20 cellular contexts compared by ENCODE assay signal in genomic region chr11:37984991-37985390, GRCh38.
DNase-seq lines count a peak whose midpoint lies in the region; ATAC-seq and TF ChIP-seq lines count a peak whose summit lies in the region.
"Had no signal": no experiment of that assay in that cellular context is flagged by ENCODE, and none has a peak within 500 bp of the region (broad histone marks: within the 10 kb centered on the region; RNA-seq: fewer than 3 reads in every experiment).

No MANE protein-coding gene starts in this region.

- intact Hi-C loops in MCF 10A (cut with micrococcal nuclease) (no loop called here), breast epithelium (cut with DNase I; ENCODE audit: low total_unique reads) (loop anchor here (10.0 kb wide), 1 partner anchor 420 kb away; no protein-coding TSS in a partner anchor)

- H3K4me1 ChIP-seq in breast epithelium = no peaks in the 10 kb centered on the region
- H3K4me1 ChIP-seq: A549, BLaER1 had no signal

- H3K36me3 Mint-ChIP-seq in MCF 10A (ENCODE audit: insufficient read depth, unreplicated experiment) = peaks cover 6% of the 10 kb centered on the region
- H3K36me3 Mint-ChIP-seq: CD14-positive monocyte; CD4-positive, alpha-beta memory T cell; IgD-negative memory B cell had no signal

- H3K27ac Mint-ChIP-seq in MCF 10A (ENCODE audit: low read depth, unreplicated experiment) = no peak overlapping the region
- H3K27ac Mint-ChIP-seq: CD14-positive monocyte; CD4-positive, alpha-beta memory T cell; H9; IgD-negative memory B cell had no signal

- CTCF ChIA-PET in MCF 10A (lab: Yijun Ruan, JAX) = interaction anchor here (0.9 kb wide), 1 partner anchor 809 kb away, joined by 3 read pairs; no protein-coding TSS in a partner anchor

- H3K4me3 Mint-ChIP-seq in MCF 10A (ENCODE audit: unreplicated experiment) = no peak overlapping the region
- H3K4me3 Mint-ChIP-seq: CD14-positive monocyte; CD4-positive, alpha-beta memory T cell; H9 had no signal

- no peaks in the 10 kb centered on the region for H3K27me3 Mint-ChIP-seq in MCF 10A (ENCODE audit: insufficient read depth, unreplicated experiment)
- H3K27me3 Mint-ChIP-seq: CD4-positive, alpha-beta memory T cell; IgD-negative memory B cell had no signal

- peak; percentile 6 for DNase-seq in MCF 10A (ENCODE audit: unreplicated experiment)
- no peak for DNase-seq in breast epithelium (ENCODE audit: low spot score in 2 of 2)
- DNase-seq in cardiac fibroblast (ENCODE audit: low read depth in 2 of 2) = peak; percentile 30 to 51
- peak; percentile 2 for DNase-seq in fibroblast of villous mesenchyme (ENCODE audit: low read depth)
- DNase-seq in HuH-7 (ENCODE audit: low spot score) = no peak
- DNase-seq in stimulated activated CD4-positive, alpha-beta T cell treated with anti-CD3 and anti-CD28 coated beads, Interleukin-4, amount 100 ng/mL, for 24 hours = no peak
- no peak for DNase-seq in COLO668 (lab: John Stamatoyannopoulos, UW; ENCODE audit: unreplicated experiment)
- DNase-seq: Calu3; CD4-positive, alpha-beta memory T cell; DMS79 treated with DMSO at 0.1 percent for 48 hours; EL; GOT3; H9 had no signal

- POLR2A ChIA-PET in MCF 10A (lab: Yijun Ruan, JAX) = interaction anchor here (0.7 kb wide), 1 partner anchor 81 kb away, joined by 3 read pairs; no protein-coding TSS in a partner anchor

- peaks cover 18% of the 10 kb centered on the region for H3K4me1 Mint-ChIP-seq in MCF 10A (ENCODE audit: insufficient read depth, unreplicated experiment)
- H3K4me1 Mint-ChIP-seq: CD14-positive monocyte; CD4-positive, alpha-beta memory T cell; H9; IgD-negative memory B cell had no signal

- H3K9me3 ChIP-seq in breast epithelium = no peaks in the 10 kb centered on the region
- H3K9me3 ChIP-seq: BLaER1 had no signal

- TF ChIP-seq CTCF in MCF 10A (IDR thresholded peaks at IDR 0.05; ENCODE audit: unreplicated experiment) (no peak), breast epithelium (IDR thresholded peaks at IDR 0.05) (no peak), cardiac fibroblast (IDR thresholded peaks at IDR 0.05; ENCODE audit: low read depth, low read length) (no peak), fibroblast of villous mesenchyme (IDR thresholded peaks at IDR 0.05; ENCODE audit: insufficient read depth, low read depth, low read length) (no peak)

- H3K27ac ChIP-seq in breast epithelium = no peak overlapping the region
- H3K27ac ChIP-seq: 22Rv1, A549, BLaER1 had no signal

- H3K4me3 ChIP-seq in breast epithelium = no peak overlapping the region
- H3K4me3 ChIP-seq in cardiac fibroblast (replicated peaks in 1 of 2; ENCODE audit: low read depth in 2 of 2, low read length in 2 of 2) = no peak overlapping the region
- H3K4me3 ChIP-seq in fibroblast of villous mesenchyme (ENCODE audit: low read depth, low read length) = no peak overlapping the region
- H3K4me3 ChIP-seq: A549, BLaER1, GM12878 had no signal

- no peaks in the 10 kb centered on the region for H3K27me3 ChIP-seq in breast epithelium
- H3K27me3 ChIP-seq: BLaER1 had no signal

- no peak for ATAC-seq in HG03280 (IDR thresholded peaks at IDR 0.05; ENCODE audit: unreplicated experiment)
- ATAC-seq: A549, GM12878 had no signal

- BruUV-seq in MCF 10A (replicated peaks; lab: Mats Ljungman, UMichigan) = no TSS peak

- H3K9me3 Mint-ChIP-seq in MCF 10A (ENCODE audit: unreplicated experiment) = no peaks in the 10 kb centered on the region
- H3K9me3 Mint-ChIP-seq: H9 had no signal

- no peak for TF ChIP-seq POLR2A in breast epithelium (IDR thresholded peaks at IDR 0.05)

- H3K36me3 ChIP-seq in breast epithelium = no peaks in the 10 kb centered on the region
- H3K36me3 ChIP-seq: BLaER1 had no signal

Comparison
In these comparisons a context has a peak if more than half of its experiments do, and no peak if none do; other contexts are left out.
1. DNase-seq: peak in MCF 10A (single experiment), cardiac fibroblast (2 of 2) and fibroblast of villous mesenchyme (single experiment); none in breast epithelium (0 of 2), HuH-7 (single experiment), stimulated activated CD4-positive, alpha-beta T cell treated with anti-CD3 and anti-CD28 coated beads, Interleukin-4, amount 100 ng/mL, for 24 hours (single experiment) and COLO668 (single experiment).